8 cellular contexts compared by ENCODE assay signal in genomic region chr19:6738726-6739389, GRCh38. TPM values are rescaled to one million over a fixed set of nuclear protein-coding genes. Genes with fewer than 3 reads are reported as not detected.
A peak's percentile ranks its signal among the peaks of the same experiment; 100 is the strongest.
DNase-seq lines count a peak whose midpoint lies in the region; ATAC-seq and TF ChIP-seq lines count a peak whose summit lies in the region.

No MANE protein-coding gene starts in this region.

- H3K27ac Mint-ChIP-seq in stimulated activated naive CD8-positive, alpha-beta T cell treated with anti-CD3 and anti-CD28 coated beads, Interleukin-15, Interleukin-2, amounts not matched to agents 100 ng/mL and 50 ng/mL, for 24 hours: peak overlapping the region; percentile 96

- no peaks in the 10 kb centered on the region for H3K9me3 Mint-ChIP-seq in stimulated activated naive CD8-positive, alpha-beta T cell treated with anti-CD3 and anti-CD28 coated beads, Interleukin-15, Interleukin-2, amounts not matched to agents 100 ng/mL and 50 ng/mL, for 24 hours

- peak overlapping the region; percentile 96 for H3K4me3 Mint-ChIP-seq in stimulated activated naive CD8-positive, alpha-beta T cell treated with anti-CD3 and anti-CD28 coated beads, Interleukin-15, Interleukin-2, amounts not matched to agents 100 ng/mL and 50 ng/mL, for 24 hours

- peak; percentile 19 for ATAC-seq in left colon

- peaks cover 16% of the 10 kb centered on the region for H3K36me3 Mint-ChIP-seq in stimulated activated naive CD8-positive, alpha-beta T cell treated with anti-CD3 and anti-CD28 coated beads, Interleukin-15, Interleukin-2, amounts not matched to agents 100 ng/mL and 50 ng/mL, for 24 hours (ENCODE audit: low read depth)

- H3K4me1 Mint-ChIP-seq in stimulated activated naive CD8-positive, alpha-beta T cell treated with anti-CD3 and anti-CD28 coated beads, Interleukin-15, Interleukin-2, amounts not matched to agents 100 ng/mL and 50 ng/mL, for 24 hours (ENCODE audit: low read depth): peaks cover 47% of the 10 kb centered on the region

- intact Hi-C loops in left colon (cut with DNase I, micrococcal nuclease): no loop called here

- DNase-seq in Caki2 (ENCODE audit: low read depth) (peak; percentile 41), NCI-H82 treated with DMSO at 0.1 percent for 48 hours (lab: John Stamatoyannopoulos, UW; ENCODE audit: unreplicated experiment) (peak; percentile 83), astrocyte of the spinal cord (ENCODE audit: low read depth, low spot score) (no peak), left colon (peak; percentile 80 to 86), globus pallidus (ENCODE audit: low spot score) (no peak), NCI-H1048 (lab: John Stamatoyannopoulos, UW) (no peak), MV-4-11 (lab: John Stamatoyannopoulos, UW) (no peak)

- no peak for TF ChIP-seq CTCF in astrocyte of the spinal cord (IDR thresholded peaks at IDR 0.05; ENCODE audit: low read depth, low read length)

- no peaks in the 10 kb centered on the region for H3K27me3 Mint-ChIP-seq in stimulated activated naive CD8-positive, alpha-beta T cell treated with anti-CD3 and anti-CD28 coated beads, Interleukin-15, Interleukin-2, amounts not matched to agents 100 ng/mL and 50 ng/mL, for 24 hours

- in situ Hi-C loops in Caki2 (cut with HindIII; ENCODE audit: low pct_unique_long_range_greater_than_20kb, low sequenced_read_pairs) (no loop called here), astrocyte of the spinal cord (cut with HindIII; ENCODE audit: low sequenced_read_pairs) (no loop called here)

- H3K4me3 ChIP-seq in astrocyte of the spinal cord (ENCODE audit: low read depth, low read length): peak overlapping the region; percentile 30

RNA-seq across cellular contexts. Expression of gene TRIP10, which starts 0.6 kb away (rescaled TPM):
- total RNA-seq in Caki2 (2014; rRNA removed; shearing (Covaris generic); ENCODE audit: low replicate concordance): 39.4 and 50.5 TPM in 2 replicates
- 10 to 100 TPM; 73.6 to 73.9 TPM for total RNA-seq in left colon

RNA-seq across cellular contexts. Expression of gene GPR108, which starts 1.5 kb away (rescaled TPM):
- 52.8 TPM in 2 replicates for total RNA-seq in Caki2 (2014; rRNA removed; shearing (Covaris generic); ENCODE audit: low replicate concordance)
- 100 to 1,000 TPM; 124 to 128 TPM for total RNA-seq in left colon

RNA-seq across cellular contexts. Expression of gene C3, which starts 18.4 kb away (rescaled TPM):
- 4.0 and 6.5 TPM in 2 replicates for total RNA-seq in Caki2 (2014; rRNA removed; shearing (Covaris generic); ENCODE audit: low replicate concordance)
- 100 to 1,000 TPM in 1 of 2 donors, 10 to 100 TPM in 1; 49.0 to 162 TPM for total RNA-seq in left colon

RNA-seq across cellular contexts. Expression of gene SH2D3A, which starts 28.4 kb away (rescaled TPM):
- 12.9 and 22.1 TPM in 2 replicates for total RNA-seq in Caki2 (2014; rRNA removed; shearing (Covaris generic); ENCODE audit: low replicate concordance)
- total RNA-seq in left colon: 10 to 100 TPM; 46.7 to 52.1 TPM

RNA-seq across cellular contexts. Expression of gene VAV1, which starts 33.6 kb away (rescaled TPM):
- total RNA-seq in Caki2 (2014; rRNA removed; shearing (Covaris generic); ENCODE audit: low replicate concordance): 5.3 and 6.8 TPM in 2 replicates
- total RNA-seq in left colon: 1 to 10 TPM; 8.2 to 8.5 TPM

Comparison
In these comparisons a context has a peak if more than half of its experiments do, and no peak if none do; other contexts are left out.
1. DNase-seq: peak in Caki2 (single experiment), NCI-H82 treated with DMSO at 0.1 percent for 48 hours (single experiment) and left colon (2 of 2); none in astrocyte of the spinal cord (single experiment), globus pallidus (single experiment), NCI-H1048 (single experiment) and MV-4-11 (single experiment).